Comparison of ENCODE assay signal across 9 cellular contexts in the genomic region with DNA sequence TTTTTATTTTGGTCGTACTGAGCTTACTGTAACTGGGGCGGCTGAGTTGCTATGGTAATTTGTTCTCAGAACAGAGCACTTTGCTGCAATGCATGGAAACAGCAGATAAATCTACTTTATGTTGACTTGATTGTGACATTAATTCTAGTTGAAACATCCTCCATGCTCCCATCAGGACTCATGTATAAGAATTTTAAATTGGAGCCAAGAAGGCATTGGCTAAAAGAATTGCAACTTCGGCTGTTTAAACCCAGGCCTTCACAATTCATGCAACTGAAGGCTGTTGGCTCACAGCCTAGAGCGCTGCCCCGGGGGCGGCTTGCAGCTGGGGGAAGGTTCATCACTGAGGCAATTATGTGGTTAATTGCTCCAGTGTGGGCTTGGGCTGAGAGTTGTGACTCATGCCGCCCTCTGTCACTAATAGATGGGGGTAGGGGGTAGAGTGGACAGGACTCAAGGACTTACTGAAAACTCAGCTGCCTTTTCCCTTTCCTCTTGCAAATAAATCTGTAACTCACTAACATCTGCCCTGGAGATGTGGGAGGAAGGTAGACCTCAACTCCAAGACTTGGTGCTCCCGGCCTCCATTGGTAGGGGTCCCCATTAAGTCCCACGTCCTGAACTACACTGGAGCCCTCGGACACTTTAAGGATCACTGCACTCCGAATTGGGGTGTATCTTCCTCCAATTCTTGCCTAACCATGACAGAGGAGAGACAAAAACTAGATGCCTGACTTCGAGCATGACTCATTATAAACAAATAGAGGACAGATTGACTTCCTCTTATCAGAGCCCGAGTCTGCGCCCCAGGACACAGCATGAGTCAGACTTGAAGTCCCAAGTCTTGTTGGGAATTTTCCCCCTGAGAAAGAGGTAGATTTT. TPM values are rescaled to one million over a fixed set of nuclear protein-coding genes. Genes with fewer than 3 reads are reported as not detected.
DNase-seq lines count a peak whose midpoint lies in the region; ATAC-seq, FAIRE-seq and TF ChIP-seq lines count a peak whose summit lies in the region.
"Had no signal": no experiment of that assay in that cellular context is flagged by ENCODE, and none has a peak within 500 bp of the region (broad histone marks: within the 10 kb centered on the region; RNA-seq: fewer than 3 reads in every experiment).

No MANE protein-coding gene starts in this region.

- intact Hi-C loops in lower lobe of right lung (cut with DNase I), result no loop called here

- no peaks in the 10 kb centered on the region for H3K36me3 ChIP-seq in lower lobe of right lung
- H3K36me3 ChIP-seq in thoracic aorta, result no peaks in the 10 kb centered on the region

- H3K4me1 ChIP-seq in lower lobe of right lung (peaks cover 15% of the 10 kb centered on the region), thoracic aorta (ENCODE audit: control insufficient read depth in 1 of 2, low read depth in 2 of 2) (peaks cover 0 to 18% of the 10 kb centered on the region in 2 donors)

- DNase-seq in NCI-H1092 treated with DMSO at 0.1 percent for 48 hours (lab: John Stamatoyannopoulos, UW) (peak; percentile 5), NCI-H1092 (lab: John Stamatoyannopoulos, UW) (no peak), HS-5 (ENCODE audit: low read depth) (peak; percentile 88), RCC 7860 (ENCODE audit: low spot score) (peak; percentile 94), coronary artery (ENCODE audit: low spot score) (peak; percentile 78), lower lobe of right lung (peak; percentile 78), thoracic aorta (ENCODE audit: low spot score) (no peak)

- peak; percentile 68 for ATAC-seq in GM21423 (IDR thresholded peaks at IDR 0.05; ENCODE audit: unreplicated experiment)
- peak; percentile 91 to 92 for ATAC-seq in lower lobe of right lung
- peak; percentile 45 for ATAC-seq in thoracic aorta (ENCODE audit: insufficient number of reproducible peaks, low FRiP score, low read depth)

- H3K27me3 ChIP-seq in lower lobe of right lung (ENCODE audit: low read depth), result no peaks in the 10 kb centered on the region
- H3K27me3 ChIP-seq in thoracic aorta (replicated peaks; ENCODE audit: insufficient read depth), result no peaks in the 10 kb centered on the region

- no peaks in the 10 kb centered on the region for H3K9me3 ChIP-seq in lower lobe of right lung
- H3K9me3 ChIP-seq in thoracic aorta, result no peaks in the 10 kb centered on the region

- peak overlapping the region; percentile 49 to 88 for H3K27ac ChIP-seq in coronary artery
- peak overlapping the region; percentile 79 for H3K27ac ChIP-seq in lower lobe of right lung
- H3K27ac ChIP-seq in thoracic aorta, result peak overlapping the region; percentile 32 to 61

- H3K4me3 ChIP-seq in coronary artery, result peak overlapping the region; percentile 62
- H3K4me3 ChIP-seq in lower lobe of right lung, result peak overlapping the region; percentile 27
- H3K4me3 ChIP-seq in thoracic aorta, result peak overlapping the region; percentile 50

- TF ChIP-seq CTCF in coronary artery (IDR thresholded peaks at IDR 0.05), result no peak
- TF ChIP-seq CTCF in lower lobe of right lung (IDR thresholded peaks at IDR 0.05), result no peak
- TF ChIP-seq CTCF in thoracic aorta (IDR thresholded peaks at IDR 0.05), result no peak

- peak; percentile 92 for FAIRE-seq in RCC 7860 (lab: Jason Lieb, UNC)
- FAIRE-seq: A204.1 had no signal

RNA-seq across cellular contexts. Expression of gene ERCC4, which starts 37.5 kb away (rescaled TPM):
- total RNA-seq in lower lobe of right lung, result 10.9 TPM
- total RNA-seq in thoracic aorta, result 10 to 100 TPM in 1 of 2 donors, 1 to 10 TPM in 1; 4.3 to 13.8 TPM

Comparison
In these comparisons a context has a peak if more than half of its experiments do, and no peak if none do; other contexts are left out.
1. DNase-seq: peak in NCI-H1092 treated with DMSO at 0.1 percent for 48 hours (single experiment), HS-5 (single experiment), RCC 7860 (single experiment), coronary artery (single experiment) and lower lobe of right lung (single experiment); none in NCI-H1092 (single experiment) and thoracic aorta (single experiment).
2. Peak in every context shown above with its lines, with median percentiles within 50 percentile points of each other: ATAC-seq, H3K27ac ChIP-seq and H3K4me3 ChIP-seq.